8 cellular contexts compared by ENCODE assay signal in genomic region chr1:155078496-155079209, GRCh38. TPM values are rescaled to one million over a fixed set of nuclear protein-coding genes. Genes with fewer than 3 reads are reported as not detected.
DNase-seq lines count a peak whose midpoint lies in the region; ATAC-seq and TF ChIP-seq lines count a peak whose summit lies in the region.

A gene with protein sequence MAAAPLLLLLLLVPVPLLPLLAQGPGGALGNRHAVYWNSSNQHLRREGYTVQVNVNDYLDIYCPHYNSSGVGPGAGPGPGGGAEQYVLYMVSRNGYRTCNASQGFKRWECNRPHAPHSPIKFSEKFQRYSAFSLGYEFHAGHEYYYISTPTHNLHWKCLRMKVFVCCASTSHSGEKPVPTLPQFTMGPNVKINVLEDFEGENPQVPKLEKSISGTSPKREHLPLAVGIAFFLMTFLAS (plus strand): TSS chr1:155078837. CDS start chr1:155078942, 105 bp downstream.

- H2AFZ ChIP-seq in Loucy (ENCODE audit: low read length), result no peak within 1 kb of the TSS

- peak within 1 kb of the TSS; percentile 18 for H3K9ac ChIP-seq in Loucy (ENCODE audit: low read depth, low read length, poor library complexity, severe bottlenecking)

- H3F3A ChIP-seq in Loucy (ENCODE audit: low read depth), result peaks cover 7% of the 10 kb centered on the region; the same call in 1 of the 2 replicates

- DNase-seq in GM03348 (ENCODE audit: low spot score), result peak; percentile 96
- DNase-seq in WERI-Rb-1, result peak; percentile 96
- DNase-seq in cerebellum (ENCODE audit: low spot score), result peak; percentile 92
- peak; percentile 80 for DNase-seq in left lobe of liver (ENCODE audit: low spot score)
- DNase-seq in stimulated activated CD4-positive, alpha-beta T cell treated with anti-CD3 and anti-CD28 coated beads, Interleukin-2, amount 100 ng/mL, for 48 hours, result peak; percentile 54 to 70
- no peak for DNase-seq in SW480 (ENCODE audit: low spot score)

- TF ChIP-seq CTCF in Loucy (conservative IDR thresholded peaks at IDR 0.05; ENCODE audit: low read length) (no peak), WERI-Rb-1 (IDR thresholded peaks at IDR 0.05; ENCODE audit: low read depth, low read length) (no peak)

- H3K27ac ChIP-seq in WERI-Rb-1, result peak within 1 kb of the TSS; percentile 15

- no peaks in the 10 kb centered on the region for H3K9me3 ChIP-seq in Loucy (ENCODE audit: insufficient read depth, low read depth, low read length)
- H3K9me3 ChIP-seq in WERI-Rb-1 (ENCODE audit: severe bottlenecking), result no peaks in the 10 kb centered on the region

- H3K27me3 ChIP-seq in Loucy (ENCODE audit: insufficient read depth, low read length, poor library complexity, severe bottlenecking), result no peaks in the 10 kb centered on the region
- H3K27me3 ChIP-seq in WERI-Rb-1 (ENCODE audit: insufficient read depth, low read depth, severe bottlenecking), result peaks cover 36% of the 10 kb centered on the region

- H3K4me1 ChIP-seq in Loucy (ENCODE audit: insufficient read depth, low read length, poor library complexity, severe bottlenecking), result peaks cover 61% of the 10 kb centered on the region

- H3K36me3 ChIP-seq in Loucy (ENCODE audit: insufficient read depth, low read length) (no peaks in the 10 kb centered on the region), WERI-Rb-1 (no peaks in the 10 kb centered on the region)

- ATAC-seq in left lobe of liver (peak; percentile 86), HG03175 (IDR thresholded peaks at IDR 0.05; ENCODE audit: unreplicated experiment) (no peak)

- peak within 1 kb of the TSS; percentile 92 for H3K4me2 ChIP-seq in Loucy (ENCODE audit: low read depth, low read length, poor library complexity, severe bottlenecking)

- H3K4me3 ChIP-seq in Loucy (ENCODE audit: low read length, poor library complexity, severe bottlenecking), result peak within 1 kb of the TSS; percentile 77
- H3K4me3 ChIP-seq in WERI-Rb-1 (ENCODE audit: low read depth, low read length), result peak within 1 kb of the TSS; percentile 67

- no peaks in the 10 kb centered on the region for H3K9me2 ChIP-seq in Loucy (replicated peaks; ENCODE audit: low read depth, low read length)

- no peaks in the 10 kb centered on the region for H4K20me1 ChIP-seq in Loucy (ENCODE audit: insufficient read depth, low read length, poor library complexity, severe bottlenecking)

- no peaks in the 10 kb centered on the region for H3K79me2 ChIP-seq in Loucy (ENCODE audit: insufficient read depth, low read length)

RNA-seq across cellular contexts. Expression of the gene that starts here (rescaled TPM):
- total RNA-seq in cerebellum (7.3 TPM), left lobe of liver (0.43 TPM)

Comparison
In these comparisons a context has a peak if more than half of its experiments do, and no peak if none do; other contexts are left out.
1. Peak in DNase-seq and ATAC-seq in left lobe of liver; RNA of the gene not detected or under 1 TPM.